Comparison of ENCODE assay signal across 10 cellular contexts in the genomic region with DNA sequence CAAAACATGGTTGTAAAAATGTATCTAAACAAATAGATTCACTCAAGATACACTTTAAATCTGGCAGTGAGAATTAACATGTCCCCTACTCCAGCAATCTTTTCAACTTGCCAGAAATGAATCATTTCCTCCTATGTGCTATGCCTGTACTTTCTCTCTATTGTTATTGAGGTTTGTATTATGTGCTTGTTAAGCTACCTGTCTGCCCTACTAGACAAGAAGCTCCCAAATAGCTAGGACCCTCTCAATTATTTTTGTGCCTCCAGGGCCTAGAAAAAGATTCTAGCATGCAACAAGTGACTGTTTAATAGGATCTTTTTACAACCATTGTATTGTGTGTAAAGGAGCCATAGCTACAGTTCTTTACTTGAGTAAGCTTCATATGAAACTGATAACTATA. TPM values are rescaled to one million over a fixed set of nuclear protein-coding genes. Genes with fewer than 3 reads are reported as not detected.
DNase-seq lines count a peak whose midpoint lies in the region; ATAC-seq and TF ChIP-seq lines count a peak whose summit lies in the region.
"Had no signal": no experiment of that assay in that cellular context is flagged by ENCODE, and none has a peak within 500 bp of the region (broad histone marks: within the 10 kb centered on the region; RNA-seq: fewer than 3 reads in every experiment).

No MANE protein-coding gene starts in this region.

- no peak overlapping the region for H3K9ac ChIP-seq in muscle layer of colon (ENCODE audit: low read length)

- peak overlapping the region; percentile 90 for H3K27ac ChIP-seq in RWPE2 (ENCODE audit: poor library complexity, severe bottlenecking)
- peak overlapping the region; percentile 30 for H3K27ac ChIP-seq in muscle layer of colon (ENCODE audit: low read depth, low read length)

- H3K36me3 ChIP-seq in RWPE2 (ENCODE audit: low read depth) (peaks cover 6% of the 10 kb centered on the region; the same call in 1 of the 2 replicates), muscle layer of colon (ENCODE audit: insufficient read depth, low read length) (no peaks in the 10 kb centered on the region), MG63 (no peaks in the 10 kb centered on the region)

- TF ChIP-seq CTCF in GM13976 (IDR thresholded peaks at IDR 0.05; ENCODE audit: borderline replicate concordance, control extremely low read depth, extremely low read depth, insufficient read depth, missing control alignments), result no peak
- TF ChIP-seq CTCF in RWPE2 (IDR thresholded peaks at IDR 0.05; ENCODE audit: poor library complexity, severe bottlenecking), result no peak

- in situ Hi-C loops in GM13976 (cut with MboI; ENCODE audit: low sequenced_read_pairs, unreplicated experiment), result no loop called here

- peak; percentile 18 for ATAC-seq in GM21723 (IDR thresholded peaks at IDR 0.05; ENCODE audit: unreplicated experiment)
- ATAC-seq in RWPE2 (ENCODE audit: low read depth), result no peak

- peaks cover 11% of the 10 kb centered on the region for H3K4me1 ChIP-seq in RWPE2 (ENCODE audit: insufficient read depth, poor library complexity, severe bottlenecking)
- H3K4me1 ChIP-seq in muscle layer of colon (ENCODE audit: insufficient read depth, low read length), result peaks cover 10% of the 10 kb centered on the region

- peak; percentile 28 for DNase-seq in GM13976 (ENCODE audit: low spot score)
- no peak for DNase-seq in RWPE2 (ENCODE audit: low spot score)
- no peak for DNase-seq in NK-92 (lab: John Stamatoyannopoulos, UW; ENCODE audit: unreplicated experiment)
- no peak for DNase-seq in NCI-H446 (lab: John Stamatoyannopoulos, UW)
- no peak for DNase-seq in mucosa of gallbladder (ENCODE audit: low spot score)
- no peak for DNase-seq in MG63
- DNase-seq: activated CD8-positive, alpha-beta memory T cell treated with anti-CD3 and anti-CD28 coated beads for 24 hours; nucleus accumbens had no signal

- no peak overlapping the region for H3K4me3 ChIP-seq in RWPE2 (ENCODE audit: severe bottlenecking)
- H3K4me3 ChIP-seq in muscle layer of colon (ENCODE audit: low read depth in 1 of 2, low read length in 2 of 2), result no peak overlapping the region
- H3K4me3 ChIP-seq in MG63, result no peak overlapping the region

- H3K27me3 ChIP-seq in RWPE2 (ENCODE audit: insufficient read depth, poor library complexity, severe bottlenecking) (no peaks in the 10 kb centered on the region), muscle layer of colon (ENCODE audit: control insufficient read depth in 1 of 2, insufficient read depth in 2 of 2, low read length in 2 of 2) (no peaks in the 10 kb centered on the region), MG63 (no peaks in the 10 kb centered on the region)

- H3K9me3 ChIP-seq in RWPE2 (ENCODE audit: severe bottlenecking), result no peaks in the 10 kb centered on the region
- no peaks in the 10 kb centered on the region for H3K9me3 ChIP-seq in muscle layer of colon (ENCODE audit: low read length)
- H3K9me3 ChIP-seq in MG63, result no peaks in the 10 kb centered on the region

RNA-seq across cellular contexts. Expression of a gene that starts 3.5 kb away (rescaled TPM):
- total RNA-seq in mucosa of gallbladder, result 16.4 TPM
- total RNA-seq in MG63 (2014; rRNA removed; shearing (Covaris generic); ENCODE audit: low replicate concordance), result 47.2 and 62.0 TPM in 2 replicates

RNA-seq across cellular contexts. Expression of a gene that starts 31.6 kb away (rescaled TPM):
- total RNA-seq in mucosa of gallbladder, result 8.4 TPM
- total RNA-seq in MG63 (2014; rRNA removed; shearing (Covaris generic); ENCODE audit: low replicate concordance), result 0.26 TPM in 1 of 2 replicates, not detected in the other

RNA-seq across cellular contexts. Expression of a gene that starts 33.1 kb away (rescaled TPM):
- 39.1 TPM for total RNA-seq in mucosa of gallbladder
- total RNA-seq in MG63 (2014; rRNA removed; shearing (Covaris generic); ENCODE audit: low replicate concordance), result 244 and 477 TPM in 2 replicates
